Comparison of ENCODE assay signal across 1 cellular context in genomic region chr5:171855798-171856772, GRCh38.
TF ChIP-seq lines count a peak whose summit lies in the region.

No MANE protein-coding gene starts in this region.

TF ChIP-seq in endothelial cell of umbilical vein, 7 proteins besides CTCF, POLR2A, EP300 and RAD21:
- no peak for TF ChIP-seq EZH2 (IDR thresholded peaks at IDR 0.05; ENCODE audit: borderline replicate concordance, low read depth, low read length, severe bottlenecking)
- TF ChIP-seq JUN (IDR thresholded peaks at IDR 0.05; ENCODE audit: borderline replicate concordance, insufficient read depth, insufficient read length, low read depth) = no peak
- TF ChIP-seq FOS (IDR thresholded peaks at IDR 0.05; ENCODE audit: borderline replicate concordance, insufficient read depth, low read length) = no peak
- no peak for TF ChIP-seq MYC (IDR thresholded peaks at IDR 0.05; ENCODE audit: low read depth, low read length)
- no peak for TF ChIP-seq POLR2AphosphoS5 (IDR thresholded peaks at IDR 0.05; ENCODE audit: insufficient read depth, low read depth, low read length)
- TF ChIP-seq GATA2 (IDR thresholded peaks at IDR 0.05; ENCODE audit: insufficient read depth, insufficient read length, low read depth, low read length) = no peak
- TF ChIP-seq MAX (IDR thresholded peaks at IDR 0.05; ENCODE audit: insufficient read depth, insufficient read length) = no peak
